Comparison of ENCODE assay signal across 2 cellular contexts in the genomic region with DNA sequence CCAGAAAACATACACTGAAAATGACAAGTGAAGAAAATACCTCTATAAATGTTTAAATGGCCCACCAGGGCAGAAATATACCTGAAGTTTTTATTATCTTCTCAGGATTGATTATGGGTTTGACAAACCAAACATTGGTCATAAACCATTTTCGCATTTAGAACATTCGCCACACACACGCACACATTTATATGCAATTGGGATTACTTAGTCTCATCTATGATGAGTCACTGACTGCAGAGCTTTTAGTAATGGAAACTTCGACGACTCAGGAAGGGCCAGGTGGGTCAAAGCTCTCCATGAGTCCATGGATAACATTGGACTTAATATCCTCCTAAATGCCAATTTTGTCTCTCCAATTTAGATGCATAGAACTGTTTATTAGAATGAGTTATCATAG.
TF ChIP-seq lines count a peak whose summit lies in the region.

No MANE protein-coding gene starts in this region.

TF ChIP-seq in WTC11, 78 proteins besides CTCF, POLR2A, EP300 and RAD21 (continued from another document):
- TF ChIP-seq, protein P1, sequence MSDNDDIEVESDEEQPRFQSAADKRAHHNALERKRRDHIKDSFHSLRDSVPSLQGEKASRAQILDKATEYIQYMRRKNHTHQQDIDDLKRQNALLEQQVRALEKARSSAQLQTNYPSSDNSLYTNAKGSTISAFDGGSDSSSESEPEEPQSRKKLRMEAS (CRISPR knock-in tag; IDR thresholded peaks at IDR 0.05) = no peak
- TF ChIP-seq AR (CRISPR knock-in tag; IDR thresholded peaks at IDR 0.05) = no peak
- no peak for TF ChIP-seq TP53 (CRISPR knock-in tag; IDR thresholded peaks at IDR 0.05)
- TF ChIP-seq ATF3 (CRISPR knock-in tag; conservative IDR thresholded peaks at IDR 0.05) = no peak
- TF ChIP-seq SMAD3 (CRISPR knock-in tag; IDR thresholded peaks at IDR 0.05; ENCODE audit: borderline replicate concordance) = no peak
- no peak for TF ChIP-seq HMGXB4 (CRISPR knock-in tag; IDR thresholded peaks at IDR 0.05)
- no peak for TF ChIP-seq ATF1 (CRISPR knock-in tag; IDR thresholded peaks at IDR 0.05)
- TF ChIP-seq PRRX2 (CRISPR knock-in tag; IDR thresholded peaks at IDR 0.05) = no peak
- no peak for TF ChIP-seq ZNF138 (CRISPR knock-in tag; conservative IDR thresholded peaks at IDR 0.05)
- no peak for TF ChIP-seq NR1H2 (CRISPR knock-in tag; IDR thresholded peaks at IDR 0.05)
- no peak for TF ChIP-seq JAZF1 (CRISPR knock-in tag; IDR thresholded peaks at IDR 0.05)

TF ChIP-seq in endothelial cell of umbilical vein, 7 proteins besides CTCF, POLR2A, EP300 and RAD21 (continued from another document):
- TF ChIP-seq, protein P1 (IDR thresholded peaks at IDR 0.05; ENCODE audit: insufficient read depth, insufficient read length) = no peak
